ENCODE assay signal across 25 cellular contexts in the genomic region with DNA sequence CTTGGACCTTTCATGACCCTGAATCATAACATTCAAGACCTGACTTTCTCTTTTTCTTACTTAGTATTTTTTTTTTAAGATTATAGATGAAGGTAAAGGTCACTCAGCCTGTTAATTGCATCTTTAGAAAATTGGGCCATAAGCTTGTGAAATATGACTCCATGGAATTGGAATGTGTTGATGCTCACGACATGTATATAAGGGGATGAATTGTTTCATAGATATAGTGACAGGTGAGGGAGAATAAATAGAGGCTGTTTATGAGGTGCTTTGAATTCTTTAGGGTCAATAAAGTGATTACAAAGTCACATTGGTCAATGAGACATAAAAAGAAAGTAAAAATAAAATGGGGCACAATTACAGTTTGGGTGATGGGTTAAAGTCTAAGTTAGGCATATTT. TPM values are rescaled to one million over a fixed set of nuclear protein-coding genes. Genes with fewer than 3 reads are reported as not detected.
"Had no signal": no experiment of that assay in that cellular context is flagged by ENCODE, and none has a peak within 500 bp of the region (broad histone marks: within the 10 kb centered on the region; RNA-seq: fewer than 3 reads in every experiment).

No MANE protein-coding gene starts in this region.

- H3K27ac ChIP-seq: brain microvascular endothelial cell, KMS-11, SJCRH30, SK-N-MC had no signal

- FAIRE-seq: TTC549 had no signal

- DNase-seq: activated CD4-positive, alpha-beta memory T cell treated with anti-CD3 and anti-CD28 coated beads for 36 hours; activated CD4-positive, alpha-beta T cell treated with anti-CD3 and anti-CD28 coated beads for 36 hours; activated CD4-positive, alpha-beta T cell treated with anti-CD3 and anti-CD28 coated beads, Interleukin-2, amount 50 U/mL, for 1 hour; activated CD8-positive, alpha-beta memory T cell treated with anti-CD3 and anti-CD28 coated beads, Interleukin-2, amount 50 U/mL, for 4 hours; activated effector memory CD4-positive, alpha-beta T cell treated with Interleukin-2 at 50 U/mL for 16 hours; activated naive CD4-positive, alpha-beta T cell treated with anti-CD3 and anti-CD28 coated beads, Interleukin-2, amount 50 U/mL, for 16 hours; activated naive CD8-positive, alpha-beta T cell treated with anti-CD3 and anti-CD28 coated beads for 36 hours; activated T-cell treated with anti-CD3 and anti-CD28 coated beads, Interleukin-2, amount 50 U/mL, for 48 hours; amniotic stem cell; aorta; brain microvascular endothelial cell; central memory CD4-positive, alpha-beta T cell; NCI-H1092 treated with DMSO at 0.1 percent for 48 hours; NCI-H146; NCI-H187; NCI-H2029 treated with DMSO at 0.1 percent for 48 hours; NCI-H2227 treated with DMSO at 0.1 percent for 48 hours; NCI-H446 treated with DMSO at 0.1 percent for 48 hours; NCI-H526; SHP77; SJCRH30 had no signal

- H3K4me1 ChIP-seq: SJCRH30 had no signal

- H3K36me3 ChIP-seq: brain microvascular endothelial cell, SJCRH30 had no signal

- H3K9me3 ChIP-seq: SJCRH30 had no signal

- H3K4me3 ChIP-seq: SJCRH30, SK-N-MC had no signal

- H3K27me3 ChIP-seq: brain microvascular endothelial cell, SJCRH30 had no signal

- H3K9ac ChIP-seq: KMS-11 had no signal

RNA-seq across cellular contexts. Expression of a gene that starts 27.7 kb away (rescaled TPM):
- total RNA-seq: activated CD4-positive, alpha-beta memory T cell treated with anti-CD3 and anti-CD28 coated beads for 36 hours; activated CD4-positive, alpha-beta T cell treated with anti-CD3 and anti-CD28 coated beads for 36 hours; M059J; SJCRH30 had no signal
